14 cellular contexts compared by ENCODE assay signal in the genomic region with DNA sequence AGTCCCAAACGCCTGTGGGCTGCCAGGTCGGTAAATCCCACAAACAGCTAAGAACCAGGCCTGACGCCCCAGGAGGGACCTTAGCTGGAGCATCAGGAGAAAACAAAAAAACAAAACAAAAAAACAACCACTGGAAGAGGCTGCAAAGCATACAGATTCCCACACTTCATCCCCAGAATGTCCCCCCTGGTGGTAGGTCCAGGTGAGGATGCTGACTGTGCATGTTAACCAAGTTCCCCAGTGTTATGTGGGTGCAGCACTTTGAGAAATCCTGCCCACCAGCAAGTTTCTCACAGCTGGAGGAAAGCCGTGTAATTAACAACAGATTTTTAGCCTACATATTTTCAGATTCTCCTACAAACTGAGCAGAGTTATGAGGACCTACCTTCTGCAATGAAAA. TPM values are rescaled to one million over a fixed set of nuclear protein-coding genes. Genes with fewer than 3 reads are reported as not detected.
DNase-seq lines count a peak whose midpoint lies in the region; ATAC-seq, FAIRE-seq and TF ChIP-seq lines count a peak whose summit lies in the region.
"Had no signal": no experiment of that assay in that cellular context is flagged by ENCODE, and none has a peak within 500 bp of the region (broad histone marks: within the 10 kb centered on the region; RNA-seq: fewer than 3 reads in every experiment).

No MANE protein-coding gene starts in this region.

- 65% methylated on average over 4 of the region's 4 CpGs for WGBS in GM12878 (ENCODE audit: insufficient coverage, insufficient replicate concordance, low lambda C conversion rate, missing lambda C conversion rate)

- H3K36me3 ChIP-seq in GM12878 (ENCODE audit: control insufficient read depth in 2 of 2, insufficient read depth in 2 of 2, low read length in 1 of 2) = no peaks in the 10 kb centered on the region; a peak in 1 of 4 replicates
- H3K36me3 ChIP-seq: thoracic aorta had no signal

- SMC1A ChIA-PET in GM12878 (lab: Charles Lee; ENCODE audit: uncharacterized antibody, unreplicated experiment) = interaction anchor here (1.1 to 1.2 kb wide), 2 partner anchors 10 to 206 kb away, joined by 3 to 5 read pairs; no protein-coding TSS in a partner anchor

- RAD21 ChIA-PET in GM12878 (lab: Charles Lee; ENCODE audit: unreplicated experiment) = no interaction called here

- TF ChIP-seq POLR2A in GM12878 (IDR thresholded peaks at IDR 0.05; ENCODE audit: low read depth, low read length) = no peak

- DNase-seq in activated CD8-positive, alpha-beta T cell treated with anti-CD3 and anti-CD28 coated beads for 36 hours = peak; percentile 13
- no peak for DNase-seq in activated CD8-positive, alpha-beta T cell treated with anti-CD3 and anti-CD28 coated beads, Interleukin-2, amount 10 ng/mL, durations not matched to agents 7 days and 5 days
- no peak for DNase-seq in HFFc6
- DNase-seq in GM12878 (ENCODE audit: low read depth, low spot score) = no peak
- no peak for DNase-seq in neural crest cell (ENCODE audit: low read depth, low spot score)
- no peak for DNase-seq in NOMO-1 (lab: John Stamatoyannopoulos, UW; ENCODE audit: unreplicated experiment in 2 of 2)
- DNase-seq in COLO829 (ENCODE audit: low spot score) = no peak
- DNase-seq: activated CD4-positive, alpha-beta memory T cell treated with anti-CD3 and anti-CD28 coated beads, Interleukin-2, amount 10 ng/mL, durations not matched to agents 7 days and 5 days; amniotic stem cell; kidney; NCI-H2227 treated with DMSO at 0.1 percent for 48 hours had no signal

- no peak; the same call in 1 of the 2 replicates for TF ChIP-seq RAD21 in GM12878 (IDR thresholded peaks at IDR 0.05; ENCODE audit: insufficient read depth, low read depth, low read length)

- H2AFZ ChIP-seq in GM12878 (ENCODE audit: control insufficient read depth, low read depth, low read length) = no peak overlapping the region

- H3K4me1 Mint-ChIP-seq in activated CD8-positive, alpha-beta T cell treated with anti-CD3 and anti-CD28 coated beads for 36 hours (ENCODE audit: low read depth) = peaks cover 45% of the 10 kb centered on the region
- peaks cover 42% of the 10 kb centered on the region for H3K4me1 Mint-ChIP-seq in activated CD8-positive, alpha-beta T cell treated with anti-CD3 and anti-CD28 coated beads, Interleukin-2, amount 10 ng/mL, durations not matched to agents 7 days and 5 days (ENCODE audit: low read depth)
- peaks cover 27% of the 10 kb centered on the region for H3K4me1 Mint-ChIP-seq in HFFc6 (ENCODE audit: low read depth)
- H3K4me1 Mint-ChIP-seq in neural crest cell = peaks cover 36% of the 10 kb centered on the region

- intact Hi-C loops in activated CD8-positive, alpha-beta T cell treated with anti-CD3 and anti-CD28 coated beads for 36 hours (cut with micrococcal nuclease) = no loop called here
- intact Hi-C loops in GM12878 (cut with micrococcal nuclease; ENCODE audit: unreplicated experiment) = no loop called here

- POLR2A ChIA-PET in activated CD8-positive, alpha-beta T cell treated with anti-CD3 and anti-CD28 coated beads for 36 hours (lab: Charles Lee) = no interaction called here
- POLR2A ChIA-PET in activated CD8-positive, alpha-beta T cell treated with anti-CD3 and anti-CD28 coated beads, Interleukin-2, amount 10 ng/mL, durations not matched to agents 7 days and 5 days (lab: Charles Lee) = no interaction called here
- POLR2A ChIA-PET in GM12878 (lab: Charles Lee) = interaction anchor here (0.6 kb wide), 1 partner anchor 171 kb away, joined by 3 read pairs; no protein-coding TSS in a partner anchor

- no peak overlapping the region for H3K27ac Mint-ChIP-seq in activated CD8-positive, alpha-beta T cell treated with anti-CD3 and anti-CD28 coated beads for 36 hours
- no peak overlapping the region for H3K27ac Mint-ChIP-seq in activated CD8-positive, alpha-beta T cell treated with anti-CD3 and anti-CD28 coated beads, Interleukin-2, amount 10 ng/mL, durations not matched to agents 7 days and 5 days
- no peak overlapping the region for H3K27ac Mint-ChIP-seq in HFFc6
- no peak overlapping the region for H3K27ac Mint-ChIP-seq in neural crest cell (ENCODE audit: unreplicated experiment)
- H3K27ac Mint-ChIP-seq: activated CD4-positive, alpha-beta memory T cell treated with anti-CD3 and anti-CD28 coated beads, Interleukin-2, amount 10 ng/mL, durations not matched to agents 7 days and 5 days had no signal

- H3K27me3 ChIP-seq in GM12878 (replicated peaks in 1 of 2; ENCODE audit: control insufficient read depth in 2 of 2, insufficient read depth in 2 of 2, low read length in 1 of 2) = peaks cover 0 to 4% of the 10 kb centered on the region in 2 experiments; a peak in 1 of 4 replicates

- no peaks in the 10 kb centered on the region for H3K79me2 ChIP-seq in GM12878 (ENCODE audit: control insufficient read depth, insufficient read depth, low read length)

- H4K20me1 ChIP-seq in GM12878 (ENCODE audit: control insufficient read depth, insufficient read depth) = no peaks in the 10 kb centered on the region

- no peak overlapping the region for H3K4me2 ChIP-seq in GM12878 (ENCODE audit: control insufficient read depth, insufficient read depth)

- no TSS peak for BruUV-seq in GM12878 (replicated peaks; lab: Mats Ljungman, UMichigan)

- no peaks in the 10 kb centered on the region for H3K4me1 ChIP-seq in GM12878 (ENCODE audit: control insufficient read depth, insufficient read depth, low read length)

- no peak overlapping the region for H3K4me3 ChIP-seq in GM12878
- H3K4me3 ChIP-seq: thoracic aorta had no signal

- H3K4me3 Mint-ChIP-seq in activated CD8-positive, alpha-beta T cell treated with anti-CD3 and anti-CD28 coated beads for 36 hours = no peak overlapping the region
- no peak overlapping the region for H3K4me3 Mint-ChIP-seq in activated CD8-positive, alpha-beta T cell treated with anti-CD3 and anti-CD28 coated beads, Interleukin-2, amount 10 ng/mL, durations not matched to agents 7 days and 5 days
- H3K4me3 Mint-ChIP-seq in HFFc6 (no peak overlapping the region), neural crest cell (no peak overlapping the region)
- H3K4me3 Mint-ChIP-seq: activated CD4-positive, alpha-beta memory T cell treated with anti-CD3 and anti-CD28 coated beads, Interleukin-2, amount 10 ng/mL, durations not matched to agents 7 days and 5 days had no signal

- peaks cover 3% of the 10 kb centered on the region for H3K36me3 Mint-ChIP-seq in activated CD8-positive, alpha-beta T cell treated with anti-CD3 and anti-CD28 coated beads for 36 hours (ENCODE audit: low read depth)
- peaks cover 25% of the 10 kb centered on the region for H3K36me3 Mint-ChIP-seq in activated CD8-positive, alpha-beta T cell treated with anti-CD3 and anti-CD28 coated beads, Interleukin-2, amount 10 ng/mL, durations not matched to agents 7 days and 5 days (ENCODE audit: low read depth)
- H3K36me3 Mint-ChIP-seq in HFFc6 (ENCODE audit: low read depth) = peaks cover 8% of the 10 kb centered on the region; the same call in 1 of the 2 replicates
- peaks cover 2% of the 10 kb centered on the region for H3K36me3 Mint-ChIP-seq in neural crest cell (ENCODE audit: low read depth)

- in situ Hi-C loops in GM12878 (cut with MboI) = no loop called here

- no peak for FAIRE-seq in GM12878 (lab: Jason Lieb, UNC)
- FAIRE-seq: kidney had no signal

- no peaks in the 10 kb centered on the region for H3K27me3 Mint-ChIP-seq in activated CD8-positive, alpha-beta T cell treated with anti-CD3 and anti-CD28 coated beads for 36 hours
- H3K27me3 Mint-ChIP-seq in activated CD8-positive, alpha-beta T cell treated with anti-CD3 and anti-CD28 coated beads, Interleukin-2, amount 10 ng/mL, durations not matched to agents 7 days and 5 days (ENCODE audit: low read depth) = no peaks in the 10 kb centered on the region
- H3K27me3 Mint-ChIP-seq in HFFc6 (ENCODE audit: insufficient read depth) (peaks cover 5% of the 10 kb centered on the region), neural crest cell (ENCODE audit: low read depth) (no peaks in the 10 kb centered on the region)

- H3K9ac ChIP-seq in GM12878 (ENCODE audit: control insufficient read depth, insufficient read depth, low read length) = no peak overlapping the region

- H3K27ac ChIP-seq in GM12878 (ENCODE audit: control insufficient read depth, insufficient read depth) = no peak overlapping the region
- H3K27ac ChIP-seq: epithelial cell of prostate, thoracic aorta had no signal

- ATAC-seq in activated CD8-positive, alpha-beta T cell treated with anti-CD3 and anti-CD28 coated beads for 36 hours = no peak
- no peak for ATAC-seq in activated CD8-positive, alpha-beta T cell treated with anti-CD3 and anti-CD28 coated beads, Interleukin-2, amount 10 ng/mL, durations not matched to agents 7 days and 5 days
- ATAC-seq in GM12878 (peak; percentile 54; the same call in 1 of the 3 replicates), HG02571 (IDR thresholded peaks at IDR 0.05; ENCODE audit: unreplicated experiment) (no peak)

- H3K9me3 Mint-ChIP-seq in activated CD8-positive, alpha-beta T cell treated with anti-CD3 and anti-CD28 coated beads for 36 hours = no peaks in the 10 kb centered on the region
- no peaks in the 10 kb centered on the region for H3K9me3 Mint-ChIP-seq in activated CD8-positive, alpha-beta T cell treated with anti-CD3 and anti-CD28 coated beads, Interleukin-2, amount 10 ng/mL, durations not matched to agents 7 days and 5 days (ENCODE audit: insufficient read depth)
- no peaks in the 10 kb centered on the region for H3K9me3 Mint-ChIP-seq in HFFc6
- H3K9me3 Mint-ChIP-seq in neural crest cell = no peaks in the 10 kb centered on the region
- H3K9me3 Mint-ChIP-seq: activated CD4-positive, alpha-beta memory T cell treated with anti-CD3 and anti-CD28 coated beads, Interleukin-2, amount 10 ng/mL, durations not matched to agents 7 days and 5 days had no signal

- peak; percentile 18 for TF ChIP-seq CTCF in activated CD8-positive, alpha-beta T cell treated with anti-CD3 and anti-CD28 coated beads for 36 hours (IDR thresholded peaks at IDR 0.05)
- peak; percentile 47 for TF ChIP-seq CTCF in HFFc6 (IDR thresholded peaks at IDR 0.05)
- TF ChIP-seq CTCF in GM12878 (IDR thresholded peaks at IDR 0.05 in 2 of 3, conservative IDR thresholded peaks at IDR 0.05 in 1 of 3; ENCODE audit: control insufficient read depth in 2 of 3, extremely low read depth in 1 of 3, insufficient read depth in 1 of 3, low read depth in 3 of 3, low read length in 3 of 3) = peak in 2 of 3 experiments; percentile 22 to 38; a peak in 2 of 6 replicates
- TF ChIP-seq CTCF in neural crest cell (conservative IDR thresholded peaks at IDR 0.05) = peak; percentile 42

- no peak for TF ChIP-seq EP300 in GM12878 (IDR thresholded peaks at IDR 0.05; ENCODE audit: borderline replicate concordance in 1 of 2, control insufficient read depth in 1 of 2, low read depth in 2 of 2, low read length in 2 of 2)

- H3K9me3 ChIP-seq in GM12878 (replicated peaks; ENCODE audit: control insufficient read depth, insufficient read depth, low read length) = no peaks in the 10 kb centered on the region
- H3K9me3 ChIP-seq: thoracic aorta had no signal

- CTCF ChIA-PET in activated CD8-positive, alpha-beta T cell treated with anti-CD3 and anti-CD28 coated beads for 36 hours (lab: Charles Lee) = interaction anchor here (1.0 to 3.8 kb wide), 4 partner anchors 15 to 120 kb away, joined by 3 to 14 read pairs (median 8); partner anchors contain the start of gene ST3GAL5
- CTCF ChIA-PET in activated CD8-positive, alpha-beta T cell treated with anti-CD3 and anti-CD28 coated beads, Interleukin-2, amount 10 ng/mL, durations not matched to agents 7 days and 5 days (lab: Charles Lee) = interaction anchor here (0.7 to 1.6 kb wide), 4 partner anchors 9 to 46 kb away, joined by 3 to 5 read pairs (median 4); no protein-coding TSS in a partner anchor
- CTCF ChIA-PET in GM12878 (lab: Yijun Ruan, JAX) = interaction anchor here (0.8 to 1.6 kb wide), 3 partner anchors 10 to 46 kb away, joined by 3 to 4 read pairs (median 3); no protein-coding TSS in a partner anchor

RNA-seq across cellular contexts. Expression of gene ST3GAL5, which starts 15.1 kb away (rescaled TPM):
- total RNA-seq in activated CD8-positive, alpha-beta T cell treated with anti-CD3 and anti-CD28 coated beads for 36 hours = 10 to 100 TPM; 21.1 to 21.5 TPM
- 10 to 100 TPM; 43.4 to 46.7 TPM for total RNA-seq in activated CD8-positive, alpha-beta T cell treated with anti-CD3 and anti-CD28 coated beads, Interleukin-2, amount 10 ng/mL, durations not matched to agents 7 days and 5 days
- total RNA-seq in HFFc6 (2021; fragmentation: NEBNext Ultra II Directional; extraction: Animal tissue kit (Norgen Biotek cat#: 25700)) = 10 to 100 TPM; 12.7 to 17.4 (median 15.2) TPM
- 208 and 222 TPM in 2 replicates for total RNA-seq in GM12878 (2013; cell fraction: nucleolus; rRNA removed)
- total RNA-seq in GM12878 (2014; rRNA removed) (11.0 and 12.0 TPM in 2 replicates), GM12878 (2014; rRNA removed; fragmentation: Illumina TruSeq; extraction: Trizol) (10.7 and 12.0 TPM in 2 replicates), GM12878 (2021) (9.7 and 11.4 TPM in 2 replicates), neural crest cell (16.0 and 17.6 TPM in 2 replicates)
- 3.8 TPM for polyA plus RNA-seq in GM12878 (2011; ENCODE audit: low read depth)
- polyA plus RNA-seq in GM12878 (2011; rRNA removed) (60.9 and 76.3 TPM in 2 replicates), GM12878 (2014; fragmentation: Illumina TruSeq; extraction: Trizol) (11.3 and 13.5 TPM in 2 replicates), GM12878 (2014; fragmentation: Nextera tagmentation; extraction: Ambion mirVana) (1 to 10 TPM; 5.6 to 7.5 TPM), GM12878 (2014; rRNA removed) (8.4 and 9.6 TPM in 2 replicates), GM12878 (2016; fragmentation: Nextera tagmentation; extraction: Ambion mirVana) (1 to 10 TPM; 5.2 to 6.3 TPM)
- 31.9 and 36.9 TPM in 2 replicates for polyA plus RNA-seq in GM12878 (2011; cell fraction: cytosol; rRNA removed)
- polyA plus RNA-seq in GM12878 (2011; cell fraction: nucleus; rRNA removed) = 55.5 and 60.3 TPM in 2 replicates
- polyA plus RNA-seq in GM12878 (2012) = 4.4 and 5.5 TPM in 2 replicates
- 62.2 and 83.2 TPM in 2 replicates for polyA minus RNA-seq in GM12878 (2011; rRNA and poly(A)+ RNA removed)
- polyA minus RNA-seq in GM12878 (2011; cell fraction: cytosol; rRNA and poly(A)+ RNA removed) = 13.5 and 18.3 TPM in 2 replicates
- polyA minus RNA-seq in GM12878 (2011; cell fraction: nucleus; rRNA and poly(A)+ RNA removed) = 42.6 and 63.8 TPM in 2 replicates
